In genomic region chr10:12455774-12456173, GRCh38 we compare ENCODE assay signal across 1 cellular context.
A peak's percentile ranks its signal among the peaks of the same experiment; 100 is the strongest.
TF ChIP-seq lines count a peak whose summit lies in the region.

No MANE protein-coding gene starts in this region.

TF ChIP-seq in HCT116, 20 proteins besides CTCF, POLR2A, EP300 and RAD21 (continued from another document):
- TF ChIP-seq, protein P1, sequence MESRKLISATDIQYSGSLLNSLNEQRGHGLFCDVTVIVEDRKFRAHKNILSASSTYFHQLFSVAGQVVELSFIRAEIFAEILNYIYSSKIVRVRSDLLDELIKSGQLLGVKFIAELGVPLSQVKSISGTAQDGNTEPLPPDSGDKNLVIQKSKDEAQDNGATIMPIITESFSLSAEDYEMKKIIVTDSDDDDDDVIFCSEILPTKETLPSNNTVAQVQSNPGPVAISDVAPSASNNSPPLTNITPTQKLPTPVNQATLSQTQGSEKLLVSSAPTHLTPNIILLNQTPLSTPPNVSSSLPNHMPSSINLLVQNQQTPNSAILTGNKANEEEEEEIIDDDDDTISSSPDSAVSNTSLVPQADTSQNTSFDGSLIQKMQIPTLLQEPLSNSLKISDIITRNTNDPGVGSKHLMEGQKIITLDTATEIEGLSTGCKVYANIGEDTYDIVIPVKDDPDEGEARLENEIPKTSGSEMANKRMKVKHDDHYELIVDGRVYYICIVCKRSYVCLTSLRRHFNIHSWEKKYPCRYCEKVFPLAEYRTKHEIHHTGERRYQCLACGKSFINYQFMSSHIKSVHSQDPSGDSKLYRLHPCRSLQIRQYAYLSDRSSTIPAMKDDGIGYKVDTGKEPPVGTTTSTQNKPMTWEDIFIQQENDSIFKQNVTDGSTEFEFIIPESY (IDR thresholded peaks at IDR 0.05; ENCODE audit: extremely low read depth, insufficient replicate concordance, low read length), result no peak
- TF ChIP-seq ZNF274 (IDR thresholded peaks at IDR 0.05; ENCODE audit: low read depth, low read length) (no peak), MAX (IDR thresholded peaks at IDR 0.05) (no peak), YY1 (IDR thresholded peaks at IDR 0.05; ENCODE audit: extremely low read depth, insufficient replicate concordance, low read depth, low read length) (no peak), REST (IDR thresholded peaks at IDR 0.05; ENCODE audit: low read depth) (no peak), SRF (IDR thresholded peaks at IDR 0.05; ENCODE audit: low read depth) (no peak), EZH2 (IDR thresholded peaks at IDR 0.05) (no peak), ELF1 (IDR thresholded peaks at IDR 0.05; ENCODE audit: borderline replicate concordance, low read depth) (peak; percentile 31; the same call in 1 of the 2 replicates), SP1 (IDR thresholded peaks at IDR 0.05; ENCODE audit: low read depth) (peak; percentile 64), ZFX (IDR thresholded peaks at IDR 0.05) (no peak), EGR1 (IDR thresholded peaks at IDR 0.05; ENCODE audit: low read depth) (no peak), JUND (IDR thresholded peaks at IDR 0.05) (peak; percentile 25; the same call in 1 of the 2 replicates)
- TF ChIP-seq, protein P2, sequence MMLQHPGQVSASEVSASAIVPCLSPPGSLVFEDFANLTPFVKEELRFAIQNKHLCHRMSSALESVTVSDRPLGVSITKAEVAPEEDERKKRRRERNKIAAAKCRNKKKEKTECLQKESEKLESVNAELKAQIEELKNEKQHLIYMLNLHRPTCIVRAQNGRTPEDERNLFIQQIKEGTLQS (IDR thresholded peaks at IDR 0.05), result no peak
